8 cellular contexts compared by ENCODE assay signal in the genomic region with DNA sequence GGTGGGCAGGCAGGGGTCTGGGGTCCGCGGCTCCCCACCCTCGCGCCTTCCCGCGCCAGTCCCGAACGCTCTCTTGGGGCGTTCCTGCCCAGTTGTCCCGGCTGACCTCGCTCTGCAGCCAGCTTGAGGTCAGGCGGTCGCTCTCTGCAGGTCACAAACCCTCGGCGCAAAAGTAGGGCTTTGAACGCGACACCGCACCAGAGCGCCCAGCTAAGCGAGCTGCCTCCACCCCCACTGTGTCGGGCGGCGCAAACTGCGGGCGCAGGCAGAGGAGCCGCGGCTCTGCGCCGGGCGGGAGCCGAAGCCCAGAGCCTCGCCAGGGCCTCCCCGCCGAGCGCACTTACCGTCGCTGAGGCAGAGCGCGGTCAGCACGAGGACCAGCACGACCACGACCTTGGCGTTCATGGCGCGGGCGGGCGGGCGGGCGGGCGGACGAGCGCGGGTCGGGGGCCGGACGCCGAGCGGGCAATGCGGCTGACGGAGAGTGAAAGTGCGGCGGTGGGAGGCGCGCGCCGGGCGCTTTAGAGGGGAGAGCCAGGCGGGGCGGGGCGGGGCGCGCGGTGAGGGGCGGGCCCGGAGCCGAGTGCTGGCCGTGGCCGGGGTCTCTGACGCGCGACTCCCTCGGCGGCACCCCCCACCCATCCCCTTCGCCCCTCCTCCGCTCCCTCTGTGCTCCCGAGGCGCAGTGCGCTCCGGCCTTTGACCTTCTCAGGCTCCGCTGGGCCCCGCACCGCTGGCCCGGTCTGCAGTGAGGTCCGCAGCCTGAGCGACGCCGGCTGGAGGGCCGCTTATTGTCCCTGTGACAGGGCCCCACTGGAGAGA. TPM values are rescaled to one million over a fixed set of nuclear protein-coding genes. Genes with fewer than 3 reads are reported as not detected.
DNase-seq lines count a peak whose midpoint lies in the region; ATAC-seq and TF ChIP-seq lines count a peak whose summit lies in the region.

A gene (minus strand): TSS at position 497 of the 822 bp plus-strand sequence. CDS start 92 bp downstream, at position 405.

- peak within 1 kb of the TSS; percentile 53 for H4K8ac ChIP-seq in mesenchymal stem cell (ENCODE audit: low read length)

- H2AK5ac ChIP-seq in mesenchymal stem cell (ENCODE audit: low read length, severe bottlenecking), result peak within 1 kb of the TSS; percentile 18

- H4K91ac ChIP-seq in mesenchymal stem cell (ENCODE audit: low read length), result peak within 1 kb of the TSS; percentile 84

- H2BK15ac ChIP-seq in mesenchymal stem cell (ENCODE audit: low read depth, poor library complexity, severe bottlenecking), result peak within 1 kb of the TSS; percentile 68

- H3K9ac ChIP-seq in mesenchymal stem cell (ENCODE audit: low read length), result peak within 1 kb of the TSS; percentile 91

- H3K27ac ChIP-seq in mesenchymal stem cell (ENCODE audit: low read length, poor library complexity, severe bottlenecking) (no peak within 1 kb of the TSS), upper lobe of left lung (peak within 1 kb of the TSS in 1 of 4 donors; percentile 30)

- H3K4me1 Mint-ChIP-seq in activated naive CD4-positive, alpha-beta T cell treated with anti-CD3 and anti-CD28 coated beads for 36 hours (ENCODE audit: low read depth), result peaks cover 4% of the 10 kb centered on the region
- no peaks in the 10 kb centered on the region for H3K4me1 Mint-ChIP-seq in dendritic cell treated with granulocyte-macrophage colony-stimulating factor and Interleukin-4, amounts not matched to agents 40 ng/mL and 50 ng/mL, for 4 days (ENCODE audit: low read depth)

- no peak for TF ChIP-seq EP300 in upper lobe of left lung (IDR thresholded peaks at IDR 0.05)

- no peak for TF ChIP-seq POLR2A in upper lobe of left lung (IDR thresholded peaks at IDR 0.05)

- no peaks in the 10 kb centered on the region for H3K9me3 Mint-ChIP-seq in activated naive CD4-positive, alpha-beta T cell treated with anti-CD3 and anti-CD28 coated beads for 36 hours
- no peaks in the 10 kb centered on the region for H3K9me3 Mint-ChIP-seq in dendritic cell treated with granulocyte-macrophage colony-stimulating factor and Interleukin-4, amounts not matched to agents 40 ng/mL and 50 ng/mL, for 4 days

- H3K27me3 ChIP-seq in mesenchymal stem cell (ENCODE audit: control insufficient read depth in 1 of 2, insufficient read depth in 1 of 2, low read length in 2 of 2), result peaks cover 3 to 11% of the 10 kb centered on the region in 2 experiments
- H3K27me3 ChIP-seq in upper lobe of left lung, result peaks cover 0 to 25% (median 10%) of the 10 kb centered on the region in 4 donors

- H3K23ac ChIP-seq in mesenchymal stem cell (ENCODE audit: low read length in 2 of 2), result peak within 1 kb of the TSS in 1 of 2 experiments; percentile 57

- H2AFZ ChIP-seq in mesenchymal stem cell (ENCODE audit: low read depth, low read length), result no peak within 1 kb of the TSS

- H2BK120ac ChIP-seq in mesenchymal stem cell (ENCODE audit: low read depth, low read length), result peak within 1 kb of the TSS; percentile 59

- under 1% methylated on average over 65 of the region's 98 CpGs for WGBS in mesenchymal stem cell
- 2% methylated on average over 10 of the region's 98 CpGs; no CpG with 5 or more reads in 1 of the 2 donors for WGBS in upper lobe of left lung, 2 donors

- H3K4me1 ChIP-seq in mesenchymal stem cell (ENCODE audit: control insufficient read depth, insufficient read depth, low read depth, low read length) (peaks cover 36% of the 10 kb centered on the region), upper lobe of left lung (peaks cover 2 to 38% (median 19%) of the 10 kb centered on the region in 4 donors)

- H3K14ac ChIP-seq in mesenchymal stem cell (ENCODE audit: low read length in 2 of 2), result peak within 1 kb of the TSS in 1 of 2 experiments; percentile 78

- peak within 1 kb of the TSS; percentile 65 to 79 for H3K18ac ChIP-seq in mesenchymal stem cell (ENCODE audit: low read depth in 1 of 2, low read length in 2 of 2)

- ATAC-seq in upper lobe of left lung (ENCODE audit: low FRiP score in 2 of 2), result peak in 1 of 2 donors; percentile 69
- ATAC-seq in GM18870 (IDR thresholded peaks at IDR 0.05; ENCODE audit: unreplicated experiment), result no peak
- no peak for ATAC-seq in GM19397 (IDR thresholded peaks at IDR 0.05; ENCODE audit: unreplicated experiment)

- peaks cover 10% of the 10 kb centered on the region for H3K79me1 ChIP-seq in mesenchymal stem cell (replicated peaks; ENCODE audit: low read length, poor library complexity, severe bottlenecking)

- no peak within 1 kb of the TSS for H3K27ac Mint-ChIP-seq in activated naive CD4-positive, alpha-beta T cell treated with anti-CD3 and anti-CD28 coated beads for 36 hours
- H3K27ac Mint-ChIP-seq in dendritic cell treated with granulocyte-macrophage colony-stimulating factor and Interleukin-4, amounts not matched to agents 40 ng/mL and 50 ng/mL, for 4 days, result no peak within 1 kb of the TSS

- TF ChIP-seq CTCF in upper lobe of left lung (IDR thresholded peaks at IDR 0.05), result no peak

- H3K4me3 ChIP-seq in mesenchymal stem cell (ENCODE audit: insufficient read depth in 1 of 2, low read depth in 1 of 2, low read length in 2 of 2), result peak within 1 kb of the TSS; percentile 74 to 89
- H3K4me3 ChIP-seq in upper lobe of left lung, result peak within 1 kb of the TSS; percentile 49 to 68 (median 61)

- H2BK5ac ChIP-seq in mesenchymal stem cell (ENCODE audit: low read depth, low read length, poor library complexity, severe bottlenecking), result no peak within 1 kb of the TSS

- intact Hi-C loops in activated naive CD4-positive, alpha-beta T cell treated with anti-CD3 and anti-CD28 coated beads for 36 hours (cut with micrococcal nuclease), result loop anchor here (5.0 kb wide), 1 partner anchor 472 kb away; no protein-coding TSS in a partner anchor
- intact Hi-C loops in dendritic cell treated with granulocyte-macrophage colony-stimulating factor and Interleukin-4, amounts not matched to agents 40 ng/mL and 50 ng/mL, for 4 days (cut with micrococcal nuclease), result loop anchor here (5.0 kb wide), 3 partner anchors 472 to 713 kb away; no protein-coding TSS in a partner anchor

- CTCF ChIA-PET in activated naive CD4-positive, alpha-beta T cell treated with anti-CD3 and anti-CD28 coated beads for 36 hours (lab: Charles Lee), result interaction anchor here (1.9 kb wide), 2 partner anchors 712 to 718 kb away, joined by 8 to 11 read pairs; no protein-coding TSS in a partner anchor

- peaks cover 0 to 12% of the 10 kb centered on the region in 2 experiments for H3K36me3 ChIP-seq in mesenchymal stem cell (ENCODE audit: control insufficient read depth in 1 of 2, insufficient read depth in 2 of 2, low read depth in 1 of 2, low read length in 2 of 2)
- H3K36me3 ChIP-seq in upper lobe of left lung, result no peaks in the 10 kb centered on the region

- H3K4ac ChIP-seq in mesenchymal stem cell (ENCODE audit: low read depth in 1 of 2, low read length in 2 of 2), result peak within 1 kb of the TSS; percentile 47 to 71

- peaks cover 25% of the 10 kb centered on the region for H3K27me3 Mint-ChIP-seq in activated naive CD4-positive, alpha-beta T cell treated with anti-CD3 and anti-CD28 coated beads for 36 hours (ENCODE audit: low read depth)
- peaks cover 65% of the 10 kb centered on the region for H3K27me3 Mint-ChIP-seq in dendritic cell treated with granulocyte-macrophage colony-stimulating factor and Interleukin-4, amounts not matched to agents 40 ng/mL and 50 ng/mL, for 4 days

- peak within 1 kb of the TSS in 1 of 2 experiments; percentile 75 for H2BK12ac ChIP-seq in mesenchymal stem cell (ENCODE audit: low read length in 2 of 2)

- H3K9me3 ChIP-seq in mesenchymal stem cell (ENCODE audit: control insufficient read depth, low read length) (no peaks in the 10 kb centered on the region), upper lobe of left lung (no peaks in the 10 kb centered on the region)

- H3K4me2 ChIP-seq in mesenchymal stem cell (ENCODE audit: low read length, poor library complexity, severe bottlenecking), result peak within 1 kb of the TSS; percentile 93

- no peaks in the 10 kb centered on the region for H3K36me3 Mint-ChIP-seq in activated naive CD4-positive, alpha-beta T cell treated with anti-CD3 and anti-CD28 coated beads for 36 hours (ENCODE audit: low read depth)
- no peaks in the 10 kb centered on the region for H3K36me3 Mint-ChIP-seq in dendritic cell treated with granulocyte-macrophage colony-stimulating factor and Interleukin-4, amounts not matched to agents 40 ng/mL and 50 ng/mL, for 4 days (ENCODE audit: low read depth)

- H3K4me3 Mint-ChIP-seq in activated naive CD4-positive, alpha-beta T cell treated with anti-CD3 and anti-CD28 coated beads for 36 hours, result peak within 1 kb of the TSS; percentile 20
- H3K4me3 Mint-ChIP-seq in dendritic cell treated with granulocyte-macrophage colony-stimulating factor and Interleukin-4, amounts not matched to agents 40 ng/mL and 50 ng/mL, for 4 days, result peak within 1 kb of the TSS; percentile 40

- DNase-seq in activated naive CD4-positive, alpha-beta T cell treated with anti-CD3 and anti-CD28 coated beads for 36 hours, result no peak
- no peak for DNase-seq in activated naive CD4-positive, alpha-beta T cell treated with anti-CD3 and anti-CD28 coated beads, Interleukin-2, amount 50 U/mL, for 16 hours
- DNase-seq in mesenchymal stem cell (peak; percentile 42), upper lobe of left lung (peak in 1 of 2 donors; percentile 91)
- DNase-seq in effector CD8-positive, alpha-beta T cell (lab: John Stamatoyannopoulos, UW), result no peak

RNA-seq across cellular contexts. Expression of the gene that starts here (rescaled TPM):
- not detected for total RNA-seq in activated naive CD4-positive, alpha-beta T cell treated with anti-CD3 and anti-CD28 coated beads for 36 hours
- 734 TPM for polyA plus RNA-seq in mesenchymal stem cell (2013, experiment 1 of 2)
- polyA plus RNA-seq in mesenchymal stem cell (2013, experiment 2 of 2), result 748 TPM
- total RNA-seq in upper lobe of left lung, result 10 to 100 TPM in 3 of 6 donors, 1 to 10 TPM in 3; 3.5 to 61.6 (median 14.6) TPM

Comparison
In these comparisons a context has a peak if more than half of its experiments do, and no peak if none do; other contexts are left out.
1. RNA of the gene that starts here (total RNA-seq): 3.5 to 61.6 TPM in upper lobe of left lung; not detected in activated naive CD4-positive, alpha-beta T cell treated with anti-CD3 and anti-CD28 coated beads for 36 hours; every median in the first group is over 4 times any median in the second.